Comparison of ENCODE assay signal across 9 cellular contexts in the genomic region with DNA sequence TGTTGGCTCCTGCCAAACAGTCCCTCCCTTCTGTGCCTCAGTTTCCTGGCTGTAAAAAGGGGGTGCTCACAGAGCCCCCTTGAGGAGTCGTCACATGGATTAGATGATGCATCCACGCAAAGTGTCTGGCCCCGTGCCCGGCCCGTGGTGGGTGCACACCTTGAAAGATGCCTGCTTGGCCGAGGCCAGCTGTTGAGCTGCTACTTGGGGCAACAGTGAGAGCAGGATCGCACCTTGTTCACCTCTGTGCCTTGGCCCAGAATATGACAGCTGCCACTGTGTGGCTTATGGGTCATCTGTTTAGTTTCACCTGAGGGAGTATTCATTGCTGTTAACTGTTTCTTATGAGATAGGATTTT. TPM values are rescaled to one million over a fixed set of nuclear protein-coding genes. Genes with fewer than 3 reads are reported as not detected.
DNase-seq lines count a peak whose midpoint lies in the region; ATAC-seq, FAIRE-seq and TF ChIP-seq lines count a peak whose summit lies in the region.
"Had no signal": no experiment of that assay in that cellular context is flagged by ENCODE, and none has a peak within 500 bp of the region (broad histone marks: within the 10 kb centered on the region; RNA-seq: fewer than 3 reads in every experiment).

No MANE protein-coding gene starts in this region.

- no peaks in the 10 kb centered on the region for H3K9me3 ChIP-seq in kidney (ENCODE audit: control insufficient read depth in 1 of 2, low read length in 2 of 2)

- H3K27ac ChIP-seq in kidney (ENCODE audit: low read depth in 2 of 2, low read length in 2 of 2) = peak overlapping the region; percentile 61 to 63
- H3K27ac ChIP-seq: HL-60 had no signal

- intact Hi-C loops in kidney (cut with DNase I) = no loop called here

- TF ChIP-seq CTCF in HFFc6 (IDR thresholded peaks at IDR 0.05) (no peak), WTC11 (IDR thresholded peaks at IDR 0.05) (no peak), kidney (IDR thresholded peaks at IDR 0.05; ENCODE audit: borderline replicate concordance, extremely low read depth, insufficient read depth) (no peak), GM10266 (IDR thresholded peaks at IDR 0.05; ENCODE audit: control insufficient read depth, insufficient read depth, low read depth, missing control alignments) (no peak), D721Med (IDR thresholded peaks at IDR 0.05; ENCODE audit: insufficient read depth, missing control alignments) (no peak)

- H3K27ac Mint-ChIP-seq in HFFc6 (no peak overlapping the region; the same call in 1 of the 2 replicates), WTC11 (peak overlapping the region; percentile 28; the same call in 1 of the 2 replicates)

- peak; percentile 72 for DNase-seq in DMS79 (lab: John Stamatoyannopoulos, UW)
- DNase-seq in HFFc6 = no peak
- DNase-seq in WTC11 (ENCODE audit: low spot score) = no peak
- no peak for DNase-seq in kidney
- DNase-seq in islet precursor cell = no peak
- DNase-seq in GM10266 (ENCODE audit: extremely low spot score) = no peak
- DNase-seq in D721Med (ENCODE audit: insufficient read length, low spot score) = no peak

- CTCF ChIA-PET in WTC11 (lab: Charles Lee) = interaction anchor here (1.1 to 1.7 kb wide), 2 partner anchors 146 to 213 kb away, joined by 4 to 5 read pairs; no protein-coding TSS in a partner anchor

- peak overlapping the region in 1 of 2 donors; percentile 84 for H3K9ac ChIP-seq in kidney (ENCODE audit: low read length in 2 of 2)

- POLR2A ChIA-PET in WTC11 (lab: Charles Lee) = no interaction called here

- peaks cover 0 to 3% of the 10 kb centered on the region in 2 donors for H3K36me3 ChIP-seq in kidney (ENCODE audit: control insufficient read depth in 1 of 2, insufficient read depth in 2 of 2, low read length in 2 of 2)

- ATAC-seq in WTC11 (peak; percentile 17), GM21717 (IDR thresholded peaks at IDR 0.05; ENCODE audit: unreplicated experiment) (no peak)

- H3K4me3 ChIP-seq in kidney (ENCODE audit: low read length in 2 of 2) = peak overlapping the region in 1 of 2 donors; percentile 71

- H3K9me3 Mint-ChIP-seq in HFFc6 (no peaks in the 10 kb centered on the region), WTC11 (no peaks in the 10 kb centered on the region)

- peaks cover 3 to 31% of the 10 kb centered on the region in 2 donors for H3K4me1 ChIP-seq in kidney (ENCODE audit: control insufficient read depth in 1 of 2, insufficient read depth in 1 of 2, low read depth in 1 of 2, low read length in 2 of 2)

- peak overlapping the region; percentile 79 for H3K4me3 Mint-ChIP-seq in HFFc6
- H3K4me3 Mint-ChIP-seq in WTC11 = peak overlapping the region; percentile 63

- peaks cover 10% of the 10 kb centered on the region for H3K4me1 Mint-ChIP-seq in HFFc6 (ENCODE audit: low read depth)
- peaks cover 19% of the 10 kb centered on the region for H3K4me1 Mint-ChIP-seq in WTC11

- no peaks in the 10 kb centered on the region for H3K36me3 Mint-ChIP-seq in HFFc6 (ENCODE audit: low read depth)
- no peaks in the 10 kb centered on the region for H3K36me3 Mint-ChIP-seq in WTC11

- H3K27me3 Mint-ChIP-seq in HFFc6 (ENCODE audit: insufficient read depth) (no peaks in the 10 kb centered on the region), WTC11 (ENCODE audit: low read depth) (peaks cover 4% of the 10 kb centered on the region)

- FAIRE-seq in kidney (lab: Jason Lieb, UNC) = no peak
- FAIRE-seq in D721Med (lab: Jason Lieb, UNC) = no peak

TF ChIP-seq in WTC11, 78 proteins besides CTCF, POLR2A, EP300 and RAD21:
- TF ChIP-seq, protein P1, sequence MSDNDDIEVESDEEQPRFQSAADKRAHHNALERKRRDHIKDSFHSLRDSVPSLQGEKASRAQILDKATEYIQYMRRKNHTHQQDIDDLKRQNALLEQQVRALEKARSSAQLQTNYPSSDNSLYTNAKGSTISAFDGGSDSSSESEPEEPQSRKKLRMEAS (CRISPR knock-in tag; IDR thresholded peaks at IDR 0.05) = peak; percentile 13; the same call in 1 of the 2 replicates
- TF ChIP-seq NR2C2 (CRISPR knock-in tag; IDR thresholded peaks at IDR 0.05) = no peak

RNA-seq across cellular contexts. Expression of a gene that starts 17.7 kb away (rescaled TPM):
- total RNA-seq in HFFc6 (2021; fragmentation: NEBNext Ultra II Directional; extraction: Animal tissue kit (Norgen Biotek cat#: 25700)) = 10 to 100 TPM; 11.8 to 14.5 (median 13.4) TPM
- total RNA-seq in WTC11 (2021) (12.3 to 17.0 TPM (median 16.3 TPM) in 3 replicates), kidney (26.8 TPM)
- 10.9 TPM for polyA plus RNA-seq in kidney (ENCODE audit: insufficient read depth, low read depth, low replicate concordance)
